ENCODE assay signal across 25 cellular contexts in genomic region chr2:84788027-84788426, GRCh38.
A peak's percentile ranks its signal among the peaks of the same experiment; 100 is the strongest.
DNase-seq lines count a peak whose midpoint lies in the region; ATAC-seq, FAIRE-seq and TF ChIP-seq lines count a peak whose summit lies in the region.
"Had no signal": no experiment of that assay in that cellular context is flagged by ENCODE, and none has a peak within 500 bp of the region (broad histone marks: within the 10 kb centered on the region; RNA-seq: fewer than 3 reads in every experiment).

No MANE protein-coding gene starts in this region.

- H3K56ac ChIP-seq in IMR-90 (ENCODE audit: extremely low read depth, insufficient read depth, low read length), result no peak overlapping the region

- H2AK5ac ChIP-seq in IMR-90 (ENCODE audit: low read depth, low read length), result no peak overlapping the region

- TF ChIP-seq CTCF in HepG2 (CRISPR knock-in tag; IDR thresholded peaks at IDR 0.05) (no peak), right lobe of liver (IDR thresholded peaks at IDR 0.05) (no peak), IMR-90 (conservative IDR thresholded peaks at IDR 0.05; ENCODE audit: low read depth, low read length) (no peak)

- H3K4me3 ChIP-seq in HepG2 (replicated peaks in 1 of 3; ENCODE audit: insufficient read depth in 1 of 3, low read depth in 2 of 3, low read length in 3 of 3) (no peak overlapping the region), right lobe of liver (no peak overlapping the region), IMR-90 (ENCODE audit: insufficient read depth, low read depth, low read length) (no peak overlapping the region)
- H3K4me3 ChIP-seq: BLaER1 treated with 17β-estradiol and CSF1 and Interleukin-3, amounts not matched to agents 10 nM and 100 nM; GM12878 had no signal

- POLR2A ChIA-PET in HepG2 (lab: Yijun Ruan, JAX) (no interaction called here), IMR-90 (lab: Charles Lee; ENCODE audit: unreplicated experiment) (no interaction called here)

- H3K4me3 Mint-ChIP-seq in activated naive CD4-positive, alpha-beta T cell treated with anti-CD3 and anti-CD28 coated beads, Interleukin-2, amount 10 ng/mL, durations not matched to agents 7 days and 5 days, result no peak overlapping the region
- H3K4me3 Mint-ChIP-seq: B cell; CD4-positive, alpha-beta T cell; CD8-positive, alpha-beta T cell had no signal

- H2AFZ ChIP-seq in HepG2 (ENCODE audit: low read length), result no peak overlapping the region
- H2AFZ ChIP-seq in IMR-90 (replicated peaks; ENCODE audit: low read length, poor library complexity), result no peak overlapping the region

- H4K5ac ChIP-seq in IMR-90 (ENCODE audit: low read depth, low read length), result no peak overlapping the region

- in situ Hi-C loops in HepG2 (cut with HindIII; ENCODE audit: extremely low pct_ligation_motif_present, low pct_unique_long_range_greater_than_20kb) (no loop called here), IMR-90 (cut with MboI; ENCODE audit: low sequenced_read_pairs) (no loop called here)

- TF ChIP-seq RAD21 in HepG2 (CRISPR knock-in tag; IDR thresholded peaks at IDR 0.05), result no peak
- no peak for TF ChIP-seq RAD21 in IMR-90 (IDR thresholded peaks at IDR 0.05; ENCODE audit: low read length)

- H3K4me1 Mint-ChIP-seq in activated naive CD4-positive, alpha-beta T cell treated with anti-CD3 and anti-CD28 coated beads, Interleukin-2, amount 10 ng/mL, durations not matched to agents 7 days and 5 days, result peaks cover 29% of the 10 kb centered on the region

- dilution Hi-C loops in IMR-90 (cut with HindIII; ENCODE audit: low sequenced_read_pairs, unreplicated experiment), result no loop called here

- no peaks in the 10 kb centered on the region for H3K79me1 ChIP-seq in IMR-90 (ENCODE audit: low read depth in 1 of 2, low read length in 2 of 2)

- H2BK120ac ChIP-seq in IMR-90 (ENCODE audit: low read depth, low read length), result no peak overlapping the region

- peaks cover 24% of the 10 kb centered on the region for H3K36me3 Mint-ChIP-seq in activated naive CD4-positive, alpha-beta T cell treated with anti-CD3 and anti-CD28 coated beads, Interleukin-2, amount 10 ng/mL, durations not matched to agents 7 days and 5 days
- peaks cover 9 to 12% of the 10 kb centered on the region in 2 donors for H3K36me3 Mint-ChIP-seq in activated naive CD4-positive, alpha-beta T cell treated with anti-CD3 and anti-CD28 coated beads, Interleukin-2, amount 50 U/mL, for 72 hours

- no peak for TF ChIP-seq POLR2A in HepG2 (IDR thresholded peaks at IDR 0.05; ENCODE audit: insufficient read depth in 1 of 2, low read depth in 2 of 2, low read length in 2 of 2)
- no peak for TF ChIP-seq POLR2A in right lobe of liver (IDR thresholded peaks at IDR 0.05)
- no peak for TF ChIP-seq POLR2A in IMR-90 (IDR thresholded peaks at IDR 0.05; ENCODE audit: low read depth, low read length)

- no peak for FAIRE-seq in HepG2 (lab: Jason Lieb, UNC)
- FAIRE-seq: A204.1, D721Med, GM12878, GM12892, GM18507 had no signal

- H3K36me3 ChIP-seq in HepG2 (replicated peaks in 1 of 2; ENCODE audit: control insufficient read depth in 1 of 2, insufficient read depth in 2 of 2, low read length in 2 of 2) (no peaks in the 10 kb centered on the region), right lobe of liver (no peaks in the 10 kb centered on the region), IMR-90 (ENCODE audit: control insufficient read depth, insufficient read depth, low read length) (no peaks in the 10 kb centered on the region)
- H3K36me3 ChIP-seq: BLaER1 treated with 17β-estradiol and CSF1 and Interleukin-3, amounts not matched to agents 10 nM and 100 nM had no signal

- H2AK9ac ChIP-seq in IMR-90 (replicated peaks; ENCODE audit: low read depth, low read length, poor library complexity), result no peak overlapping the region

- H3K27ac ChIP-seq in HepG2 (ENCODE audit: extremely low read length, insufficient read depth, low read length), result no peak overlapping the region
- H3K27ac ChIP-seq in right lobe of liver, result no peak overlapping the region
- H3K27ac ChIP-seq in IMR-90 (ENCODE audit: insufficient read depth, low read length), result no peak overlapping the region
- H3K27ac ChIP-seq: BLaER1 treated with 17β-estradiol and CSF1 and Interleukin-3, amounts not matched to agents 10 nM and 100 nM; C4-2B had no signal

- H3K23ac ChIP-seq in IMR-90 (ENCODE audit: low read depth, low read length), result no peak overlapping the region

- H4K8ac ChIP-seq in IMR-90 (ENCODE audit: low read depth in 2 of 2, low read length in 2 of 2), result no peak overlapping the region

- WGBS in HepG2 (ENCODE audit: low lambda C conversion rate), result 0% methylated on average over 1 of the region's 1 CpG
- WGBS in right lobe of liver (ENCODE audit: insufficient coverage, low coverage, low lambda C conversion rate, missing lambda C conversion rate), result 57% methylated on average over 1 of the region's 1 CpG
- no CpG with 5 or more reads among the region's 1 CpG for WGBS in IMR-90 (ENCODE audit: extremely low coverage in 2 of 2, insufficient read length in 1 of 2), 2 experiments

- H2BK5ac ChIP-seq in IMR-90 (ENCODE audit: low read depth, low read length, poor library complexity, severe bottlenecking), result no peak overlapping the region

- TF ChIP-seq EP300 in HepG2 (IDR thresholded peaks at IDR 0.05; ENCODE audit: low read depth in 2 of 2, low read length in 2 of 2) (no peak), HepG2 (CRISPR knock-in tag; IDR thresholded peaks at IDR 0.05; ENCODE audit: borderline replicate concordance) (no peak)

- H2BK20ac ChIP-seq in IMR-90 (ENCODE audit: low read depth, low read length), result no peak overlapping the region

- CTCF ChIA-PET in activated naive CD4-positive, alpha-beta T cell treated with anti-CD3 and anti-CD28 coated beads, Interleukin-2, amount 10 ng/mL, durations not matched to agents 7 days and 5 days (lab: Charles Lee), result interaction anchor here (1.8 kb wide), 1 partner anchor 12 kb away, joined by 3 read pairs; no protein-coding TSS in a partner anchor
- CTCF ChIA-PET in HepG2 (lab: Yijun Ruan, JAX; ENCODE audit: low intra/inter-chr PET ratio, low total read pairs), result no interaction called here
- CTCF ChIA-PET in IMR-90 (lab: Yijun Ruan, JAX), result no interaction called here

- H4K20me1 ChIP-seq in HepG2 (ENCODE audit: insufficient read depth, low read length), result no peaks in the 10 kb centered on the region; the same call in 1 of the 2 replicates
- H4K20me1 ChIP-seq in IMR-90 (ENCODE audit: insufficient read depth, low read length), result no peaks in the 10 kb centered on the region
- H4K20me1 ChIP-seq: BLaER1 treated with 17β-estradiol and CSF1 and Interleukin-3, amounts not matched to agents 10 nM and 100 nM had no signal

- ATAC-seq in activated naive CD4-positive, alpha-beta T cell treated with anti-CD3 and anti-CD28 coated beads, Interleukin-2, amount 50 U/mL, for 72 hours, result no peak
- ATAC-seq in HepG2 (no peak), right lobe of liver (no peak), IMR-90 (ENCODE audit: low read depth) (no peak), GM21526 (IDR thresholded peaks at IDR 0.05; ENCODE audit: low FRiP score, unreplicated experiment) (no peak)
- ATAC-seq: CD8-positive, alpha-beta T cell; GM12878 had no signal

- no peak overlapping the region for H2BK15ac ChIP-seq in IMR-90 (ENCODE audit: low read depth, low read length)

- no peak overlapping the region for H3K4ac ChIP-seq in IMR-90 (ENCODE audit: low read depth, low read length)

- intact Hi-C loops in HepG2 (cut with micrococcal nuclease; ENCODE audit: unreplicated experiment) (no loop called here), right lobe of liver (cut with DNase I) (no loop called here), IMR-90 (cut with micrococcal nuclease) (no loop called here)

- BruUV-seq in HepG2 (replicated peaks; lab: Mats Ljungman, UMichigan) (no TSS peak), IMR-90 (replicated peaks; lab: Mats Ljungman, UMichigan) (no TSS peak)

- no peak overlapping the region for H4K91ac ChIP-seq in IMR-90 (ENCODE audit: insufficient read depth, low read depth, low read length)

- no peaks in the 10 kb centered on the region for H3K79me2 ChIP-seq in HepG2 (ENCODE audit: insufficient read depth, low read length)

- H3K27me3 Mint-ChIP-seq in activated naive CD4-positive, alpha-beta T cell treated with anti-CD3 and anti-CD28 coated beads, Interleukin-2, amount 10 ng/mL, durations not matched to agents 7 days and 5 days, result no peaks in the 10 kb centered on the region
- H3K27me3 Mint-ChIP-seq: B cell; CD4-positive, alpha-beta T cell had no signal

- H3K9me3 Mint-ChIP-seq in activated naive CD4-positive, alpha-beta T cell treated with anti-CD3 and anti-CD28 coated beads, Interleukin-2, amount 10 ng/mL, durations not matched to agents 7 days and 5 days, result peaks cover 11% of the 10 kb centered on the region
- H3K9me3 Mint-ChIP-seq in activated naive CD4-positive, alpha-beta T cell treated with anti-CD3 and anti-CD28 coated beads, Interleukin-2, amount 50 U/mL, for 72 hours, result peaks cover 9 to 19% of the 10 kb centered on the region in 2 donors
- H3K9me3 Mint-ChIP-seq: CD4-positive, alpha-beta T cell had no signal

- H3K27me3 ChIP-seq in HepG2 (ENCODE audit: control insufficient read depth in 1 of 2, insufficient read depth in 2 of 2, low read length in 2 of 2) (no peaks in the 10 kb centered on the region), right lobe of liver (no peaks in the 10 kb centered on the region), IMR-90 (ENCODE audit: control insufficient read depth, insufficient read depth, low read length) (no peaks in the 10 kb centered on the region)
- H3K27me3 ChIP-seq: BLaER1 treated with 17β-estradiol and CSF1 and Interleukin-3, amounts not matched to agents 10 nM and 100 nM had no signal

- no peak overlapping the region for H3K9ac ChIP-seq in HepG2 (ENCODE audit: insufficient read depth, low read depth, low read length)
- H3K9ac ChIP-seq in IMR-90 (ENCODE audit: low read depth, low read length), result no peak overlapping the region
- H3K9ac ChIP-seq: BLaER1 treated with 17β-estradiol and CSF1 and Interleukin-3, amounts not matched to agents 10 nM and 100 nM had no signal

- H3K4me2 ChIP-seq in HepG2 (ENCODE audit: low read depth, low read length) (no peak overlapping the region), IMR-90 (ENCODE audit: low read depth, low read length) (no peak overlapping the region)
- H3K4me2 ChIP-seq: BLaER1 treated with 17β-estradiol and CSF1 and Interleukin-3, amounts not matched to agents 10 nM and 100 nM had no signal

- no peak for DNase-seq in activated naive CD4-positive, alpha-beta T cell treated with anti-CD3 and anti-CD28 coated beads, Interleukin-2, amount 10 ng/mL, durations not matched to agents 7 days and 5 days
- DNase-seq in activated naive CD4-positive, alpha-beta T cell treated with anti-CD3 and anti-CD28 coated beads, Interleukin-2, amount 50 U/mL, for 72 hours (ENCODE audit: low spot score in 2 of 2), result no peak
- DNase-seq in HepG2 (ENCODE audit: low spot score) (no peak), right lobe of liver (no peak), IMR-90 (no peak), DMS53 treated with DMSO at 0.1 percent for 48 hours (lab: John Stamatoyannopoulos, UW; ENCODE audit: unreplicated experiment) (no peak)
- DNase-seq: 8988T; AML-193; Caco-2; Calu3; CD4-positive, alpha-beta T cell; CD8-positive, alpha-beta T cell; DMS79; DND-41; EL; GDM1 had no signal

- H3K4me1 ChIP-seq in HepG2 (ENCODE audit: insufficient read depth, low read length) (no peaks in the 10 kb centered on the region), right lobe of liver (no peaks in the 10 kb centered on the region), IMR-90 (ENCODE audit: control insufficient read depth, insufficient read depth, low read length) (peaks cover 2% of the 10 kb centered on the region; the same call in 1 of the 2 replicates)
- H3K4me1 ChIP-seq: Caco-2 had no signal

- H3K18ac ChIP-seq in IMR-90 (ENCODE audit: low read depth, low read length), result no peak overlapping the region

- H3K27ac Mint-ChIP-seq in activated naive CD4-positive, alpha-beta T cell treated with anti-CD3 and anti-CD28 coated beads, Interleukin-2, amount 10 ng/mL, durations not matched to agents 7 days and 5 days, result peak overlapping the region; percentile 56
- no peak overlapping the region for H3K27ac Mint-ChIP-seq in activated naive CD4-positive, alpha-beta T cell treated with anti-CD3 and anti-CD28 coated beads, Interleukin-2, amount 50 U/mL, for 72 hours
- H3K27ac Mint-ChIP-seq: B cell; CD4-positive, alpha-beta T cell; CD8-positive, alpha-beta T cell had no signal

- peaks cover 2% of the 10 kb centered on the region; the same call in 1 of the 2 replicates for H3K9me1 ChIP-seq in IMR-90 (ENCODE audit: insufficient read depth, low read length)

- no peak overlapping the region for H3K14ac ChIP-seq in IMR-90 (replicated peaks; ENCODE audit: low read depth, low read length)

- H3K9me3 ChIP-seq in HepG2 (ENCODE audit: low read length) (no peaks in the 10 kb centered on the region), right lobe of liver (no peaks in the 10 kb centered on the region), IMR-90 (ENCODE audit: control insufficient read depth, insufficient read depth, low read length) (no peaks in the 10 kb centered on the region)
- H3K9me3 ChIP-seq: Caco-2 had no signal
